Comparison of ENCODE assay signal across 10 cellular contexts in the genomic region with DNA sequence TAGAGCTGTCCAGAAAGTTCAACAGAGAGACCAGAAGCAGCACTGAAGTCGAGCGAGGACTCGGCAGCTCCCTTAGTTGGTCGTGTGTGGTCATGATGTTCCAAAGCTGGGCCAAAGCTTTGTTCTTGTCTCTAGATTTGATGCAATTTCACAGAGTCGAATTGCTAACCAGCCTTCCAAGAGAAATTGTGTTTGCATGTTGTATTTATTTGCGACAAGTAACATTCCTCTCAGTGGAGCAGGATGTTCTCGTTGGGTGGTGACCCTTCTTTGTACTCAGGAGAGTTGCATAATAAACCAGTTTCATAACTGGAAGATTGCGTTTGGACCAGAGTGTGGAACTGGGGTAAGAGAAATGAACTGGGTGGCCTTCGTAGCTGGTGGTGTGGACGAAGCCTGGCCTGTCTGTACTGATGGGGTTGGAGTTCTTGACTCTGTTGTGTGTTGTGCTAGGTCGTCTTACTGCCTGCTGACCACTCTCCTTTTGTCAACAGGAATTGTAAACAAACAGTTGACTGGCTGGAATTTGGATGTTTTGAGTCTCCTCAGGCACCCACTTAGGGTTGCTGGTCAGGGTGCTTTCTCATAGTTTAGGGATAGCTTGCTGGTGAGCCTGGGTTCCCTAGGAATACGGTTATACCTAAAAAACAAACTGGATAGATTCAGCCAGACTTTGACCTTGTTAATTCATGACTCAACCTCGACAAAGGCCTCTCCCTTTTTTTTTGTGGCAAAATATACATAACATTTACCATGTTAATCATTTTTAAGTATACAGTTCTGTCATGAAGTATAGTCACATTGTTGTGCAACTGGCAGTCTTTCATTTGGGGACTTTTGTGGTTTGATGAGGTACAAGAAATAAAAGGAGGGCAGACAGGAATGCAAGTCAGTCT. TPM values are rescaled to one million over a fixed set of nuclear protein-coding genes. Genes with fewer than 3 reads are reported as not detected.
A peak's percentile ranks its signal among the peaks of the same experiment; 100 is the strongest.
DNase-seq lines count a peak whose midpoint lies in the region; ATAC-seq and TF ChIP-seq lines count a peak whose summit lies in the region.
"Had no signal": no experiment of that assay in that cellular context is flagged by ENCODE, and none has a peak within 500 bp of the region (broad histone marks: within the 10 kb centered on the region; RNA-seq: fewer than 3 reads in every experiment).

No MANE protein-coding gene starts in this region.

- no peak for TF ChIP-seq POLR2A in testis (IDR thresholded peaks at IDR 0.05)

- DNase-seq in amniotic epithelial cell (ENCODE audit: low read depth) (peak; percentile 97), left colon (no peak), testis (peak; percentile 63), NCI-H748 treated with DMSO at 0.1 percent for 48 hours (lab: John Stamatoyannopoulos, UW) (no peak)
- DNase-seq in stimulated activated naive CD4-positive, alpha-beta T cell treated with Interleukin-2 at 50 U/mL for 16 hours (lab: John Stamatoyannopoulos, UW): no peak
- DNase-seq: activated CD4-positive, alpha-beta T cell treated with anti-CD3 and anti-CD28 coated beads, Interleukin-2, amount 10 ng/mL, durations not matched to agents 24 days and 14 days; colonic mucosa had no signal

- H3K36me3 ChIP-seq in HUES48 (ENCODE audit: control insufficient read depth, insufficient read depth, low read length) (peaks cover 22% of the 10 kb centered on the region), testis (ENCODE audit: low read depth, missing control alignments) (no peaks in the 10 kb centered on the region)
- H3K36me3 ChIP-seq: colonic mucosa had no signal

- 56 to 57% methylated on average over 13 of the region's 13 CpGs for WGBS in testis, 2 donors

- H3K9ac ChIP-seq in HUES48 (ENCODE audit: low read depth, low read length): no peak overlapping the region

- H3K27me3 ChIP-seq in HUES48 (ENCODE audit: control insufficient read depth, insufficient read depth, low read length) (no peaks in the 10 kb centered on the region), testis (no peaks in the 10 kb centered on the region)
- H3K27me3 ChIP-seq: colonic mucosa had no signal

- H3K9me3 ChIP-seq in HUES48 (ENCODE audit: control insufficient read depth, insufficient read depth, low read length) (peaks cover 20% of the 10 kb centered on the region), testis (no peaks in the 10 kb centered on the region)
- H3K9me3 ChIP-seq: colonic mucosa had no signal

- H3K4me1 ChIP-seq in HUES48 (ENCODE audit: control insufficient read depth, insufficient read depth, low read length): peaks cover 29% of the 10 kb centered on the region
- peaks cover 13% of the 10 kb centered on the region for H3K4me1 ChIP-seq in testis

- TF ChIP-seq CTCF in testis (IDR thresholded peaks at IDR 0.05): no peak

- H3K27ac ChIP-seq in HUES48 (ENCODE audit: low read depth, low read length) (peak overlapping the region; percentile 71), testis (peak overlapping the region; percentile 62 to 90)
- H3K27ac ChIP-seq: colonic mucosa had no signal

- ATAC-seq in left colon: peak; percentile 72
- ATAC-seq in GM18517 (IDR thresholded peaks at IDR 0.05; ENCODE audit: unreplicated experiment): no peak

- H3K4me3 ChIP-seq in HUES48 (ENCODE audit: low read depth, low read length) (peak overlapping the region; percentile 14; the same call in 1 of the 2 replicates), testis (no peak overlapping the region)
- H3K4me3 ChIP-seq: colonic mucosa had no signal

- intact Hi-C loops in left colon (cut with DNase I, micrococcal nuclease): loop anchor here in 1 of 2 donors (10.0 kb wide), 1 partner anchor 883 kb away; no protein-coding TSS in a partner anchor
- intact Hi-C loops in testis (cut with DNase I; ENCODE audit: low total_unique reads): no loop called here

RNA-seq across cellular contexts. Expression of gene TOGARAM2, which starts 28.9 kb away (rescaled TPM):
- total RNA-seq in left colon (under 1 TPM; 0.17 to 0.64 TPM), testis (1 to 10 TPM; 2.1 to 3.5 TPM)
- polyA plus RNA-seq in testis (ENCODE audit: insufficient read depth, low read depth, low replicate concordance): 5.2 TPM
- total RNA-seq: kidney epithelial cell had no signal

RNA-seq across cellular contexts. Expression of gene WDR43, which starts 57.7 kb away (rescaled TPM):
- total RNA-seq in left colon (10 to 100 TPM; 30.8 to 38.2 TPM), testis (10 to 100 TPM; 52.0 to 58.2 TPM)
- polyA plus RNA-seq in testis (ENCODE audit: insufficient read depth, low read depth, low replicate concordance): 52.7 TPM

Comparison
In these comparisons a context has a peak if more than half of its experiments do, and no peak if none do; other contexts are left out.
1. DNase-seq: peak in amniotic epithelial cell (single experiment) and testis (single experiment); none in left colon (0 of 2), stimulated activated naive CD4-positive, alpha-beta T cell treated with Interleukin-2 at 50 U/mL for 16 hours (single experiment) and NCI-H748 treated with DMSO at 0.1 percent for 48 hours (single experiment).